Comparison of ENCODE assay signal across 8 cellular contexts in genomic region chr4:78661923-78662521, GRCh38.
DNase-seq lines count a peak whose midpoint lies in the region; ATAC-seq lines count a peak whose summit lies in the region.

No MANE protein-coding gene starts in this region.

- ATAC-seq in GM19468 (IDR thresholded peaks at IDR 0.05; ENCODE audit: extremely low read depth, unreplicated experiment) = peak; percentile 41
- peak; percentile 73 for ATAC-seq in HG03520 (IDR thresholded peaks at IDR 0.05; ENCODE audit: unreplicated experiment)
- ATAC-seq in naive B cell (ENCODE audit: low read depth in 2 of 2) = peak in 1 of 2 donors; percentile 34

- H3K4me1 Mint-ChIP-seq in naive B cell = peaks cover 68 to 79% (median 77%) of the 10 kb centered on the region in 3 donors

- no peaks in the 10 kb centered on the region for H3K36me3 Mint-ChIP-seq in naive B cell

- peak overlapping the region; percentile 32 to 80 (median 56) for H3K27ac Mint-ChIP-seq in naive B cell

- DNase-seq in GF-D8 (lab: John Stamatoyannopoulos, UW) = peak; percentile 26
- peak; percentile 64 for DNase-seq in brain pericyte (ENCODE audit: low read depth, low spot score)
- no peak for DNase-seq in naive B cell
- no peak for DNase-seq in germinal center (ENCODE audit: low spot score)
- no peak for DNase-seq in NCI-H187 (lab: John Stamatoyannopoulos, UW)
- DNase-seq in T-helper 9 cell = no peak

- H3K27me3 Mint-ChIP-seq in naive B cell = no peaks in the 10 kb centered on the region

- H3K9me3 Mint-ChIP-seq in naive B cell = no peaks in the 10 kb centered on the region

- peak overlapping the region; percentile 0 to 71 (median 44) for H3K4me3 Mint-ChIP-seq in naive B cell

Comparison
In these comparisons a context has a peak if more than half of its experiments do, and no peak if none do; other contexts are left out.
1. DNase-seq: peak in GF-D8 (single experiment) and brain pericyte (single experiment); none in naive B cell (single experiment), germinal center (single experiment), NCI-H187 (0 of 2) and T-helper 9 cell (single experiment).